In the genomic region with DNA sequence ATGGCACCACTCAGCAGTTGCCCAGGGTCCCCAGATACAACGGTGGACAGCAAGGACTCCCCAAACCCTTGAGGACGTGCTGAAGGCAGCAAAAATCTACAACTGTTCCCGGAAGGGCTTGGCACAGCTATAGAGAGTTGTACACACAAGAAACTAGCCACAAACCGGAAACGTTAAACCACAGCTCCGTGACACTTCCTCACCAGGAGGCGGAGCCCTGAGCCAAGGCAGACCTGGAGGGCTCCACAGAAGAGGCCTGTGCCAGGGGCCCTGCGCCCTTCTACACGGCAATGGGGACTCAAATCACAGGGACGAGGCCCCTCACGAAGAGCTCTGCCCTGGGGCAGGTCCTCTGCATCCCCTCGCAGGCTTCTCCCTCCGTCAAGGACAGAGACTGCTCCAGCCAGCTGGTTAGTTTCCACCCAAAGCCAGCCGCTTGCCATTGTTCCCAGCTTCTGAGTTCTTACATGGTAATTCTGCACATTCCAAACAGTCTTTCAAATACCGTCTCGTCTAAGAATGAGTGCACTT, we compare ENCODE assay signal across 8 cellular contexts.
A peak's percentile ranks its signal among the peaks of the same experiment; 100 is the strongest.
DNase-seq lines count a peak whose midpoint lies in the region; ATAC-seq, FAIRE-seq and TF ChIP-seq lines count a peak whose summit lies in the region.

No MANE protein-coding gene starts in this region.

- H3K9me3 ChIP-seq in OCI-LY7 (ENCODE audit: low read length) = no peaks in the 10 kb centered on the region

- intact Hi-C loops in OCI-LY7 (cut with micrococcal nuclease; ENCODE audit: unreplicated experiment) = loop anchor here (1.0 to 2.0 kb wide), 2 partner anchors 102 to 133 kb away; a partner anchor contains a TSS

- peak overlapping the region; percentile 85 for H3K4me3 Mint-ChIP-seq in activated T-cell treated with anti-CD3 and anti-CD28 coated beads, Interleukin-2, amount 50 U/mL, for 4 hours

- H3K27me3 ChIP-seq in rectal smooth muscle tissue (ENCODE audit: control insufficient read depth, insufficient read depth, low read length) = no peaks in the 10 kb centered on the region

- CTCF ChIA-PET in OCI-LY7 (lab: Charles Lee; ENCODE audit: unreplicated experiment) = interaction anchor here (0.6 kb wide), 2 partner anchors 9 to 1574 kb away, joined by 3 to 9 read pairs; no protein-coding TSS in a partner anchor

- no peaks in the 10 kb centered on the region for H3K27me3 Mint-ChIP-seq in activated T-cell treated with anti-CD3 and anti-CD28 coated beads, Interleukin-2, amount 50 U/mL, for 4 hours (ENCODE audit: low read depth)

- peak overlapping the region; percentile 76 for H3K4me2 ChIP-seq in OCI-LY7 (ENCODE audit: low read length)

- no peaks in the 10 kb centered on the region for H3K9me2 ChIP-seq in OCI-LY7 (ENCODE audit: insufficient read depth, low read length)

- no peaks in the 10 kb centered on the region for H3K36me3 ChIP-seq in OCI-LY7 (ENCODE audit: insufficient read depth, low read length)
- H3K36me3 ChIP-seq in rectal smooth muscle tissue (ENCODE audit: control insufficient read depth, insufficient read depth, low read length) = no peaks in the 10 kb centered on the region

- H2AFZ ChIP-seq in OCI-LY7 (ENCODE audit: low read length) = no peak overlapping the region

- H3K9me3 Mint-ChIP-seq in activated T-cell treated with anti-CD3 and anti-CD28 coated beads, Interleukin-2, amount 50 U/mL, for 4 hours = no peaks in the 10 kb centered on the region

- no peak for FAIRE-seq in urothelium cell line (lab: Jason Lieb, UNC)

- H3K4me1 Mint-ChIP-seq in activated T-cell treated with anti-CD3 and anti-CD28 coated beads, Interleukin-2, amount 50 U/mL, for 4 hours (ENCODE audit: low read depth) = peaks cover 87% of the 10 kb centered on the region

- H3K4me3 ChIP-seq in OCI-LY7 (ENCODE audit: low read depth, low read length, poor library complexity, severe bottlenecking) = peak overlapping the region; percentile 55
- H3K4me3 ChIP-seq in fibroblast of pulmonary artery (replicated peaks; ENCODE audit: low read depth, low read length) = no peak overlapping the region
- H3K4me3 ChIP-seq in rectal smooth muscle tissue (ENCODE audit: low read length) = peak overlapping the region; percentile 49

- DNase-seq in OCI-LY7 (ENCODE audit: low spot score) (peak; percentile 91), fibroblast of pulmonary artery (ENCODE audit: low read depth) (peak; percentile 82), urothelium cell line (ENCODE audit: low spot score) (peak; percentile 59), NCI-H774 (lab: John Stamatoyannopoulos, UW) (no peak)
- DNase-seq in activated T-cell treated with anti-CD3 and anti-CD28 coated beads, Interleukin-2, amount 50 U/mL, for 4 hours = peak; percentile 85

- H3K79me2 ChIP-seq in OCI-LY7 (ENCODE audit: insufficient read depth, low read depth, low read length) = no peaks in the 10 kb centered on the region

- peak; percentile 67 for TF ChIP-seq CTCF in OCI-LY7 (conservative IDR thresholded peaks at IDR 0.05; ENCODE audit: low read length)
- TF ChIP-seq CTCF in fibroblast of pulmonary artery (IDR thresholded peaks at IDR 0.05; ENCODE audit: low read length, missing control alignments) = peak; percentile 28

- H3K4me1 ChIP-seq in OCI-LY7 (ENCODE audit: insufficient read depth, low read length, poor library complexity, severe bottlenecking) (peaks cover 35% of the 10 kb centered on the region), rectal smooth muscle tissue (ENCODE audit: control insufficient read depth, insufficient read depth, low read length) (peaks cover 64% of the 10 kb centered on the region)

- no peak overlapping the region for H3K27ac ChIP-seq in OCI-LY7 (ENCODE audit: low read depth, low read length, poor library complexity, severe bottlenecking)
- H3K27ac ChIP-seq in rectal smooth muscle tissue (ENCODE audit: low read depth, low read length) = peak overlapping the region; percentile 64

- POLR2A ChIA-PET in OCI-LY7 (lab: Charles Lee) = interaction anchor here (1.0 kb wide), 1 partner anchor 8 kb away, joined by 3 read pairs; no protein-coding TSS in a partner anchor

- peaks cover 17% of the 10 kb centered on the region for H4K20me1 ChIP-seq in OCI-LY7 (ENCODE audit: insufficient read depth, low read length)

- no TSS peak for BruUV-seq in OCI-LY7 (replicated peaks; lab: Mats Ljungman, UMichigan)

- H3K36me3 Mint-ChIP-seq in activated T-cell treated with anti-CD3 and anti-CD28 coated beads, Interleukin-2, amount 50 U/mL, for 4 hours (ENCODE audit: insufficient read depth) = peaks cover 5% of the 10 kb centered on the region

- no peak overlapping the region for H3K9ac ChIP-seq in rectal smooth muscle tissue (ENCODE audit: low read length)

- ATAC-seq in GM18499 (IDR thresholded peaks at IDR 0.05; ENCODE audit: insufficient read depth, unreplicated experiment) (peak; percentile 76), HG02884 (IDR thresholded peaks at IDR 0.05; ENCODE audit: unreplicated experiment) (peak; percentile 86)
- ATAC-seq in activated T-cell treated with anti-CD3 and anti-CD28 coated beads, Interleukin-2, amount 50 U/mL, for 4 hours = peak; percentile 87 to 88
